In genomic region chr3:62554264-62554799, GRCh38 we compare ENCODE assay signal across 9 cellular contexts.
DNase-seq lines count a peak whose midpoint lies in the region; ATAC-seq and TF ChIP-seq lines count a peak whose summit lies in the region.
"Had no signal": no experiment of that assay in that cellular context is flagged by ENCODE, and none has a peak within 500 bp of the region (broad histone marks: within the 10 kb centered on the region; RNA-seq: fewer than 3 reads in every experiment).

No MANE protein-coding gene starts in this region.

- H2AK5ac ChIP-seq in mesendoderm (ENCODE audit: low read length) = no peak overlapping the region

- H3K36me3 ChIP-seq in mesendoderm (ENCODE audit: control insufficient read depth, insufficient read depth, low read length) = no peaks in the 10 kb centered on the region
- H3K36me3 ChIP-seq in left lung = no peaks in the 10 kb centered on the region
- H3K36me3 ChIP-seq: MG63 had no signal

- H3K4ac ChIP-seq in mesendoderm (ENCODE audit: low read depth, low read length) = no peak overlapping the region

- no peak overlapping the region for H3K18ac ChIP-seq in mesendoderm (ENCODE audit: low read length)

- H3K9me3 ChIP-seq in left lung = no peaks in the 10 kb centered on the region
- H3K9me3 ChIP-seq: MG63 had no signal

- DNase-seq in ELR (ENCODE audit: low read depth) (peak; percentile 44), HuH-7.5 (ENCODE audit: low spot score) (peak; percentile 22), astrocyte of the cerebellum (ENCODE audit: low read depth) (no peak), mesendoderm (peak; percentile 50), left lung (no peak), putamen (ENCODE audit: low spot score) (no peak)
- DNase-seq: cerebellar nuclear complex, MG63 had no signal

- H4K8ac ChIP-seq in mesendoderm (ENCODE audit: low read depth, low read length) = no peak overlapping the region

- H3K27ac ChIP-seq in mesendoderm (ENCODE audit: low read depth, low read length) = no peak overlapping the region
- H3K27ac ChIP-seq in left lung = no peak overlapping the region

- no peaks in the 10 kb centered on the region for H3K79me1 ChIP-seq in mesendoderm (ENCODE audit: low read length)

- intact Hi-C loops in left lung (cut with DNase I) = no loop called here

- no peak overlapping the region for H3K4me2 ChIP-seq in mesendoderm (ENCODE audit: low read length)

- H3K23ac ChIP-seq in mesendoderm (ENCODE audit: low read length) = no peak overlapping the region

- H2BK120ac ChIP-seq in mesendoderm (ENCODE audit: low read depth, low read length) = no peak overlapping the region

- peak; percentile 40 for TF ChIP-seq CTCF in astrocyte of the cerebellum (IDR thresholded peaks at IDR 0.05; ENCODE audit: low read depth, low read length, missing control alignments)
- no peak for TF ChIP-seq CTCF in left lung (IDR thresholded peaks at IDR 0.05)

- H2BK15ac ChIP-seq in mesendoderm (replicated peaks; ENCODE audit: low read depth) = no peak overlapping the region

- no peak overlapping the region for H2BK5ac ChIP-seq in mesendoderm (ENCODE audit: low read length)

- ATAC-seq in left lung (no peak), GM19328 (IDR thresholded peaks at IDR 0.05; ENCODE audit: unreplicated experiment) (no peak)

- in situ Hi-C loops in astrocyte of the cerebellum (cut with HindIII; ENCODE audit: low sequenced_read_pairs) = loop anchor here (5.0 kb wide), 1 partner anchor 217 kb away; no protein-coding TSS in a partner anchor

- no peak overlapping the region for H3K56ac ChIP-seq in mesendoderm (ENCODE audit: low read length)

- no peaks in the 10 kb centered on the region for H3K27me3 ChIP-seq in mesendoderm (ENCODE audit: insufficient read depth, low read length, poor library complexity)
- no peaks in the 10 kb centered on the region for H3K27me3 ChIP-seq in left lung
- H3K27me3 ChIP-seq: MG63 had no signal

- no CpG with 5 or more reads among the region's 3 CpGs for WGBS in mesendoderm (ENCODE audit: extremely low coverage, insufficient coverage, low lambda C conversion rate)

- H3K4me3 ChIP-seq in astrocyte of the cerebellum (ENCODE audit: low read depth, low read length) (no peak overlapping the region), mesendoderm (ENCODE audit: low read length) (no peak overlapping the region), left lung (no peak overlapping the region)
- H3K4me3 ChIP-seq: MG63 had no signal

- no peaks in the 10 kb centered on the region for H3K4me1 ChIP-seq in mesendoderm (ENCODE audit: control insufficient read depth, low read depth, low read length)
- H3K4me1 ChIP-seq in left lung = no peaks in the 10 kb centered on the region

- no peaks in the 10 kb centered on the region for H3K79me2 ChIP-seq in mesendoderm (ENCODE audit: control insufficient read depth, insufficient read depth, low read length)

- no peak overlapping the region for H3K9ac ChIP-seq in mesendoderm (ENCODE audit: low read length)

- no peak overlapping the region for H4K5ac ChIP-seq in mesendoderm (ENCODE audit: low read length)

Comparison
In these comparisons a context has a peak if more than half of its experiments do, and no peak if none do; other contexts are left out.
1. DNase-seq: peak in ELR (single experiment), HuH-7.5 (single experiment) and mesendoderm (single experiment); none in astrocyte of the cerebellum (single experiment), left lung (0 of 2) and putamen (single experiment).